Comparison of ENCODE assay signal across 8 cellular contexts in the genomic region with DNA sequence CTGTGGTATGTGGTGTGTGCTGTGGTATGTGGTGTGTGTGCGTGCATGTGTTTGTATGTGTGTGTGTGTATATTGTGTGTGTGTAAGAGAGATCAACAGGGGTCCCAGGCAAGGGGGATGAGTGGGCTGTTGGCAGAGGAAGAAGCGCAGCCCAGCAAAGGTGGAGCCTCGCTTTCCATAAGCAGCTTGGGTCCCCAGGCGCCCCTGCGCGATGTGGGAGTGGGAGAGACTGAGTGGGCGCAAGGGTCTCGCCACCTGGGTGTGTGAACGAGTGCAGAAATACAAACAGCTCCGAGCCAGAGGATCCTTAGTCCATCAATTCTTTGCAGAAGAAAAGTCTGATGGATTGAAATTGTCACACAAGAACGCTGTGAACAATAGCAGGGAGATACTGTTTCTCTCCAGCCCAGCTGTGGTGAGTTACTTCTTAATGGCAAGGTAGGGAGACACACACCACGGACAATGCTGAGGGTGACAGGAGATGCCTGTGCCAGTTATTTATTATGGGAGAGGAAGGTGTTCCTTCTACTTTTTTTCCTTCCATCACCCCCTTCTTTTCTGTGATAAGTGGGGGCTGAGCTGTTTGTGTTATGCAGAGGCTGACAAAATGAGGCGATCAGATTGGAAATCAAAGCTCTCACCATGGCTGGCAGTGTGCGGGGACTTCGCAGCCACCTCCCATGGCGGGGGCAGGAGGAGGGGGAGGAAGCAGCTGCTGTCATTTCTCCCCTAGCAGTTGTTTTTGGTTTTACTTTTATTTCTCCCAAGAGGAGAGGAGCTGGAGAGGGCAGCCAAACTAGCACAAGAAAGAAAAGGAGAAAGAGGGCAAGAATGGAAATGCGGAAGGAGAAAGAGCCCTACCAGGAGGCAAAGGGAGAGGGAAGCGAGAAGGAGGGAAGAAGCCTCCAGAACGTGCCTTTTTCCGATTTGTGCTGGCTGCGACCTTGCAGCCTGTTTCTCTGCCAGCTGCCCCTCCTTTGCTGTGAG.
DNase-seq lines count a peak whose midpoint lies in the region; ATAC-seq and TF ChIP-seq lines count a peak whose summit lies in the region.

No MANE protein-coding gene starts in this region.

- WGBS in iPS DF 6.9 (ENCODE audit: insufficient coverage, insufficient read length): 100% methylated on average over 1 of the region's 21 CpGs
- WGBS in suprapubic skin: 16% methylated on average over 21 of the region's 21 CpGs

- H3K4me3 ChIP-seq in WERI-Rb-1 (ENCODE audit: low read depth, low read length) (no peak overlapping the region), iPS DF 6.9 (ENCODE audit: low read length) (peak overlapping the region; percentile 0; the same call in 1 of the 2 replicates), suprapubic skin (peak overlapping the region; percentile 39)

- TF ChIP-seq EP300 in suprapubic skin (IDR thresholded peaks at IDR 0.05): no peak

- TF ChIP-seq POLR2A in suprapubic skin (IDR thresholded peaks at IDR 0.05): no peak

- H3K36me3 ChIP-seq in WERI-Rb-1 (no peaks in the 10 kb centered on the region), iPS DF 6.9 (ENCODE audit: control insufficient read depth, insufficient read depth, low read length) (no peaks in the 10 kb centered on the region), suprapubic skin (no peaks in the 10 kb centered on the region)

- ATAC-seq in HG03521 (IDR thresholded peaks at IDR 0.05; ENCODE audit: unreplicated experiment): peak; percentile 35

- H3K4me1 ChIP-seq in iPS DF 6.9 (ENCODE audit: control insufficient read depth, insufficient read depth, low read length) (peaks cover 8% of the 10 kb centered on the region; the same call in 1 of the 2 replicates), suprapubic skin (peaks cover 18% of the 10 kb centered on the region)

- DNase-seq in COR-L47 (lab: John Stamatoyannopoulos, UW) (peak; percentile 68), WERI-Rb-1 (peak; percentile 9), iPS DF 6.9 (ENCODE audit: low read depth, low spot score) (no peak), suprapubic skin (ENCODE audit: low spot score in 2 of 2) (no peak), NCI-H446 treated with DMSO at 0.1 percent for 48 hours (lab: John Stamatoyannopoulos, UW) (no peak), activated gamma-delta T cell (lab: John Stamatoyannopoulos, UW) (no peak)
- DNase-seq in effector CD8-positive, alpha-beta T cell (lab: John Stamatoyannopoulos, UW): no peak

- H3K27me3 ChIP-seq in WERI-Rb-1 (ENCODE audit: insufficient read depth, low read depth, severe bottlenecking) (no peaks in the 10 kb centered on the region), iPS DF 6.9 (ENCODE audit: control insufficient read depth, insufficient read depth, low read length) (no peaks in the 10 kb centered on the region), suprapubic skin (no peaks in the 10 kb centered on the region)

- TF ChIP-seq CTCF in WERI-Rb-1 (IDR thresholded peaks at IDR 0.05; ENCODE audit: low read depth, low read length) (no peak), suprapubic skin (IDR thresholded peaks at IDR 0.05) (no peak)

- no peak overlapping the region for H3K27ac ChIP-seq in WERI-Rb-1
- H3K27ac ChIP-seq in iPS DF 6.9 (ENCODE audit: low read length): no peak overlapping the region
- no peak overlapping the region for H3K27ac ChIP-seq in suprapubic skin

- no peaks in the 10 kb centered on the region for H3K9me3 ChIP-seq in WERI-Rb-1 (ENCODE audit: severe bottlenecking)
- H3K9me3 ChIP-seq in iPS DF 6.9 (ENCODE audit: control insufficient read depth, insufficient read depth, low read length): no peaks in the 10 kb centered on the region
- no peaks in the 10 kb centered on the region for H3K9me3 ChIP-seq in suprapubic skin

Comparison
In these comparisons a context has a peak if more than half of its experiments do, and no peak if none do; other contexts are left out.
1. DNase-seq: peak in COR-L47 (single experiment) and WERI-Rb-1 (single experiment); none in iPS DF 6.9 (single experiment), suprapubic skin (0 of 2), effector CD8-positive, alpha-beta T cell (single experiment), NCI-H446 treated with DMSO at 0.1 percent for 48 hours (single experiment) and activated gamma-delta T cell (single experiment).